In genomic region chr14:71321556-71322315, GRCh38 we compare ENCODE assay signal across 8 cellular contexts. TPM values are rescaled to one million over a fixed set of nuclear protein-coding genes. Genes with fewer than 3 reads are reported as not detected.
DNase-seq lines count a peak whose midpoint lies in the region; ATAC-seq and TF ChIP-seq lines count a peak whose summit lies in the region.

No MANE protein-coding gene starts in this region.

- no peak overlapping the region for H4K5ac ChIP-seq in mesendoderm (ENCODE audit: low read length)

- BruUV-seq in Calu3 (replicated peaks; lab: Mats Ljungman, UMichigan) = no TSS peak

- H3K9ac ChIP-seq in HUES48 (ENCODE audit: low read depth, low read length) (peak overlapping the region; percentile 82), mesendoderm (ENCODE audit: low read length) (peak overlapping the region; percentile 72)

- H3K36me3 ChIP-seq in HUES48 (ENCODE audit: control insufficient read depth, insufficient read depth, low read length) = no peaks in the 10 kb centered on the region
- H3K36me3 ChIP-seq in mesendoderm (ENCODE audit: control insufficient read depth, insufficient read depth, low read length) = no peaks in the 10 kb centered on the region
- no peaks in the 10 kb centered on the region for H3K36me3 ChIP-seq in upper lobe of right lung

- H2BK15ac ChIP-seq in mesendoderm (replicated peaks; ENCODE audit: low read depth) = no peak overlapping the region

- no peaks in the 10 kb centered on the region for H3K79me1 ChIP-seq in mesendoderm (ENCODE audit: low read length)

- peak overlapping the region; percentile 91 for H3K27ac Mint-ChIP-seq in Calu3 (ENCODE audit: unreplicated experiment)

- no peak overlapping the region for H3K23ac ChIP-seq in mesendoderm (ENCODE audit: low read length)

- peak overlapping the region; percentile 99 for H3K4me3 Mint-ChIP-seq in Calu3 (ENCODE audit: low read depth, unreplicated experiment)

- H3K27ac ChIP-seq in HUES48 (ENCODE audit: low read depth, low read length) (peak overlapping the region; percentile 97), dorsolateral prefrontal cortex (peak overlapping the region; percentile 72 to 99 (median 95)), mesendoderm (ENCODE audit: low read depth, low read length) (peak overlapping the region; percentile 98), upper lobe of right lung (peak overlapping the region; percentile 96)

- H2AK5ac ChIP-seq in mesendoderm (ENCODE audit: low read length) = no peak overlapping the region

- H3K9me3 ChIP-seq in HUES48 (ENCODE audit: control insufficient read depth, insufficient read depth, low read length) = no peaks in the 10 kb centered on the region
- no peaks in the 10 kb centered on the region for H3K9me3 ChIP-seq in upper lobe of right lung

- H3K27me3 ChIP-seq in HUES48 (ENCODE audit: control insufficient read depth, insufficient read depth, low read length) (no peaks in the 10 kb centered on the region), dorsolateral prefrontal cortex (no peaks in the 10 kb centered on the region), mesendoderm (ENCODE audit: insufficient read depth, low read length, poor library complexity) (no peaks in the 10 kb centered on the region), upper lobe of right lung (no peaks in the 10 kb centered on the region)

- peaks cover 25% of the 10 kb centered on the region for H3K79me2 ChIP-seq in mesendoderm (ENCODE audit: control insufficient read depth, insufficient read depth, low read length)

- no peaks in the 10 kb centered on the region for H3K27me3 Mint-ChIP-seq in Calu3 (ENCODE audit: unreplicated experiment)

- peak overlapping the region; percentile 89 for H3K4ac ChIP-seq in mesendoderm (ENCODE audit: low read depth, low read length)

- peak overlapping the region; percentile 69 for H3K4me3 ChIP-seq in HUES48 (ENCODE audit: low read depth, low read length)
- H3K4me3 ChIP-seq in dorsolateral prefrontal cortex = peak overlapping the region; percentile 67 to 100 (median 87)
- H3K4me3 ChIP-seq in mesendoderm (ENCODE audit: low read length) = peak overlapping the region; percentile 66
- peak overlapping the region; percentile 89 for H3K4me3 ChIP-seq in upper lobe of right lung

- WGBS in mesendoderm (ENCODE audit: extremely low coverage, insufficient coverage, low lambda C conversion rate) = no CpG with 5 or more reads among the region's 26 CpGs

- no peaks in the 10 kb centered on the region for H3K9me3 Mint-ChIP-seq in Calu3 (ENCODE audit: low read depth, unreplicated experiment)

- CTCF ChIA-PET in Calu3 (lab: Charles Lee) = interaction anchor here (1.8 to 2.1 kb wide), 2 partner anchors 82 to 183 kb away, joined by 4 read pairs; no protein-coding TSS in a partner anchor

- H3K36me3 Mint-ChIP-seq in Calu3 (ENCODE audit: insufficient read depth, unreplicated experiment) = peaks cover 29% of the 10 kb centered on the region

- TF ChIP-seq CTCF in Calu3 (IDR thresholded peaks at IDR 0.05; ENCODE audit: unreplicated experiment) (no peak), dorsolateral prefrontal cortex (IDR thresholded peaks at IDR 0.05 in 54 of 56, conservative IDR thresholded peaks at IDR 0.05 in 2 of 56; ENCODE audit: low read depth in 1 of 56, partially characterized antibody in 56 of 56) (peak in 1 of 56 donors; percentile 1), upper lobe of right lung (IDR thresholded peaks at IDR 0.05) (no peak)

- H2BK5ac ChIP-seq in mesendoderm (ENCODE audit: low read length) = peak overlapping the region; percentile 57

- H2BK120ac ChIP-seq in mesendoderm (ENCODE audit: low read depth, low read length) = no peak overlapping the region

- peak overlapping the region; percentile 52 for H3K4me2 ChIP-seq in mesendoderm (ENCODE audit: low read length)

- intact Hi-C loops in Calu3 (cut with micrococcal nuclease; ENCODE audit: unreplicated experiment) (loop anchor here (1.0 to 10.0 kb wide), 7 partner anchors 82 to 533 kb away; no protein-coding TSS in a partner anchor), dorsolateral prefrontal cortex (cut with DNase I) (loop anchor here (2.0 to 10.0 kb wide), 9 partner anchors 107 to 431 kb away; no protein-coding TSS in a partner anchor), upper lobe of right lung (cut with DNase I) (no loop called here)

- H3K18ac ChIP-seq in mesendoderm (ENCODE audit: low read length) = peak overlapping the region; percentile 99

- DNase-seq in Calu3 (peak; percentile 16), RPMI7951 (ENCODE audit: low read depth) (peak; percentile 54), dorsolateral prefrontal cortex (peak in 1 of 10 donors; percentile 38), mesendoderm (peak; percentile 90), upper lobe of right lung (no peak), D341Med (ENCODE audit: low spot score) (no peak)
- DNase-seq in stimulated activated CD4-positive, alpha-beta T cell treated with anti-CD3 and anti-CD28 coated beads, Interleukin-15, amount 100 ng/mL, for 24 hours = no peak

- H4K8ac ChIP-seq in mesendoderm (ENCODE audit: low read depth, low read length) = no peak overlapping the region

- ATAC-seq in upper lobe of right lung = no peak

- peaks cover 27% of the 10 kb centered on the region for H3K4me1 Mint-ChIP-seq in Calu3 (ENCODE audit: low read depth, unreplicated experiment)

- H3K4me1 ChIP-seq in HUES48 (ENCODE audit: control insufficient read depth, insufficient read depth, low read length) = peaks cover 38% of the 10 kb centered on the region
- H3K4me1 ChIP-seq in mesendoderm (ENCODE audit: control insufficient read depth, low read depth, low read length) = peaks cover 6% of the 10 kb centered on the region
- peaks cover 26% of the 10 kb centered on the region for H3K4me1 ChIP-seq in upper lobe of right lung

- H3K56ac ChIP-seq in mesendoderm (ENCODE audit: low read length) = peak overlapping the region; percentile 83

RNA-seq across cellular contexts. Expression of gene SIPA1L1, which starts 1.5 kb away (rescaled TPM):
- total RNA-seq in Calu3 (2022) (36.5 and 45.9 TPM in 2 replicates), dorsolateral prefrontal cortex (100 to 1,000 TPM; 102 to 236 (median 169) TPM), upper lobe of right lung (52.1 TPM)
- total RNA-seq in RPMI7951 (2014; rRNA removed; shearing (Covaris generic)) = 9.5 and 12.0 TPM in 2 replicates
- polyA plus RNA-seq in mesendoderm (2013, experiment 1 of 2) = 46.6 TPM
- 47.5 TPM for polyA plus RNA-seq in mesendoderm (2013, experiment 2 of 2)

Comparison
In these comparisons a context has a peak if more than half of its experiments do, and no peak if none do; other contexts are left out.
1. DNase-seq: peak in Calu3 (single experiment), RPMI7951 (single experiment) and mesendoderm (single experiment); none in upper lobe of right lung (single experiment), stimulated activated CD4-positive, alpha-beta T cell treated with anti-CD3 and anti-CD28 coated beads, Interleukin-15, amount 100 ng/mL, for 24 hours (single experiment) and D341Med (single experiment).
2. Peak in every context shown above with its lines, with median percentiles within 50 percentile points of each other: H3K27ac ChIP-seq and H3K4me3 ChIP-seq.